ENCODE assay signal across 19 cellular contexts in genomic region chr19:46125447-46125846, GRCh38. TPM values are rescaled to one million over a fixed set of nuclear protein-coding genes. Genes with fewer than 3 reads are reported as not detected.
"Had no signal": no experiment of that assay in that cellular context is flagged by ENCODE, and none has a peak within 500 bp of the region (broad histone marks: within the 10 kb centered on the region; RNA-seq: fewer than 3 reads in every experiment).

No MANE protein-coding gene starts in this region.

- H3K79me2 ChIP-seq: hepatocyte had no signal

- H3K27ac ChIP-seq: cardiac muscle cell, hepatocyte, lower lobe of right lung, tibial nerve had no signal

- H3K9me3 ChIP-seq: lower lobe of right lung, tibial nerve had no signal

- DNase-seq: activated B cell treated with CpG ODN at 0.5 μM for 24 hours; activated CD4-positive, alpha-beta T cell treated with anti-CD3 and anti-CD28 coated beads, Interleukin-2, amount 10 ng/mL, durations not matched to agents 24 days and 14 days; activated CD8-positive, alpha-beta memory T cell treated with anti-CD3 and anti-CD28 coated beads, Interleukin-2, amount 50 U/mL, for 4 hours; activated naive CD4-positive, alpha-beta T cell treated with anti-CD3 and anti-CD28 coated beads, Interleukin-2, amount 50 U/mL, for 16 hours; activated T-cell treated with anti-CD3 and anti-CD28 coated beads, Interleukin-2, amount 50 U/mL, for 4 hours; effector memory CD8-positive, alpha-beta T cell; left cardiac atrium; lower lobe of right lung; stimulated activated CD4-positive, alpha-beta T cell treated with anti-CD3 and anti-CD28 coated beads, Interleukin-2, amount 100 ng/mL, for 24 hours; stimulated activated naive CD8-positive, alpha-beta T cell treated with anti-CD3 and anti-CD28 coated beads, Interleukin-15, Interleukin-2, amounts not matched to agents 100 U/mL and 50 U/mL, for 24 hours; T-cell had no signal

- H3K4me1 ChIP-seq: lower lobe of right lung, tibial nerve had no signal

- ATAC-seq: activated T-cell treated with anti-CD3 and anti-CD28 coated beads, Interleukin-2, amount 50 U/mL, for 4 hours; effector memory CD8-positive, alpha-beta T cell; stimulated activated naive CD8-positive, alpha-beta T cell treated with anti-CD3 and anti-CD28 coated beads, Interleukin-15, Interleukin-2, amounts not matched to agents 100 U/mL and 50 U/mL, for 24 hours; T-cell had no signal

- H3K36me3 ChIP-seq: cardiac muscle cell, lower lobe of right lung, tibial nerve had no signal

- H2AFZ ChIP-seq: hepatocyte had no signal

- H3K4me3 ChIP-seq: cardiac muscle cell, hepatocyte, lower lobe of right lung, tibial nerve had no signal

- H3K4me2 ChIP-seq: hepatocyte had no signal

- H3K27me3 ChIP-seq: cardiac muscle cell, hepatocyte, tibial nerve had no signal

RNA-seq across cellular contexts. Expression of gene IGFL3, which starts 1.0 kb away (rescaled TPM):
- total RNA-seq: activated B cell treated with CpG ODN at 0.5 μM for 24 hours; activated CD4-positive, alpha-beta T cell treated with anti-CD3 and anti-CD28 coated beads, Interleukin-2, amount 10 ng/mL, durations not matched to agents 24 days and 14 days; activated T-cell treated with anti-CD3 and anti-CD28 coated beads, Interleukin-2, amount 50 U/mL, for 4 hours; cardiac muscle cell; dermis microvascular lymphatic vessel endothelial cell; left cardiac atrium; lower lobe of right lung; mononuclear cell; neural crest cell; omental fat pad; progenitor cell of endocrine pancreas; T-cell; tibial nerve had no signal

RNA-seq across cellular contexts. Expression of gene IGFL2, which starts 22.6 kb away (rescaled TPM):
- total RNA-seq: activated B cell treated with CpG ODN at 0.5 μM for 24 hours; activated T-cell treated with anti-CD3 and anti-CD28 coated beads, Interleukin-2, amount 50 U/mL, for 4 hours; cardiac muscle cell; dermis microvascular lymphatic vessel endothelial cell; left cardiac atrium; lower lobe of right lung; mononuclear cell; neural crest cell; progenitor cell of endocrine pancreas had no signal
